In the genomic region with DNA sequence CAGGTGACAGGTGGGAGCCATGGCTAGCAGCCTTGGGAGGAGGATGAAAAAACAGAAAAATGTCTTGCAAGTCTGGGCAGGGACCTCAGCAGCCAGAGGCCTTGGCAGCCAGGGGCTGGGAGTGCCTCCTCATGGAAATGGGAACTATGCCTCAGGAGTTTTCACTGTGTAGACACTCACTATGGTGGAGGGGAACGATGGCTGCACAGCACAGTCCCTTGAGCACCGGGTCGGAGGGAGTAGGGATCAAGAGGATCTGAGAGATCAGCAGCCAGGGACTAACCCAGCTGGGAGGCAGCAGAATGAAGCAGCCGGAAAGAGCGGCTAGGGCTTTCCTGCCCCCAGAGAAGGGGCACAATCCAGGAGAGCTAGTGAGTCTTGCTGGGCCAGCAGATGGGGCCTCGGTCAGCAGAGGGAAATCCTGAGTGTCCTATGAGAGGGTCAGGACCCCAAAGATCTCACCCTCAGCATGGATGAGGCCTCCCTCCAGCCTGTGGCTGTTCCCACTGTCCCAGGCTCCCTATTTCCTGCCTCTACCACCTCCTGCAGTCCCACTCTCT, we compare ENCODE assay signal across 1 cellular context.
A peak's percentile ranks its signal among the peaks of the same experiment; 100 is the strongest.
TF ChIP-seq lines count a peak whose summit lies in the region.

No MANE protein-coding gene starts in this region.

TF ChIP-seq in HepG2, 621 proteins besides CTCF, POLR2A, EP300 and RAD21 (continues in another document):
- TF ChIP-seq ZNF768 (CRISPR knock-in tag; IDR thresholded peaks at IDR 0.05) (0 out of 2 replicates have a peak, but pooled peaks have one; percentile 75), ZNF616 (CRISPR knock-in tag; IDR thresholded peaks at IDR 0.05; ENCODE audit: low read depth) (0 out of 2 replicates have a peak, but pooled peaks have one; percentile 4), ATF7-NPFF (CRISPR knock-in tag; IDR thresholded peaks at IDR 0.05; ENCODE audit: low read depth) (peak; percentile 38; the same call in 1 of the 2 replicates), SRSF4 (IDR thresholded peaks at IDR 0.05; ENCODE audit: low read depth, low read length, poor library complexity, severe bottlenecking) (no peak), ZSCAN25 (CRISPR knock-in tag; IDR thresholded peaks at IDR 0.05) (no peak), ZBTB38 (CRISPR knock-in tag; IDR thresholded peaks at IDR 0.05) (0 out of 2 replicates have a peak, but pooled peaks have one; percentile 5), ZNF235 (CRISPR knock-in tag; IDR thresholded peaks at IDR 0.05; ENCODE audit: borderline replicate concordance) (peak; percentile 0; the same call in 1 of the 2 replicates), NR1H2 (CRISPR knock-in tag; IDR thresholded peaks at IDR 0.05; ENCODE audit: borderline replicate concordance, low read depth) (peak; percentile 22; the same call in 1 of the 2 replicates), ZNF224 (CRISPR knock-in tag; IDR thresholded peaks at IDR 0.05) (no peak), JUN (CRISPR knock-in tag; IDR thresholded peaks at IDR 0.05) (no peak), ZNF572 (CRISPR knock-in tag; IDR thresholded peaks at IDR 0.05) (0 out of 2 replicates have a peak, but pooled peaks have one; percentile 58), NRL (CRISPR knock-in tag; IDR thresholded peaks at IDR 0.05; ENCODE audit: borderline replicate concordance) (peak; percentile 10), MED8 (CRISPR knock-in tag; IDR thresholded peaks at IDR 0.05; ENCODE audit: insufficient replicate concordance) (no peak), ZNF605 (CRISPR knock-in tag; IDR thresholded peaks at IDR 0.05) (peak; percentile 49), ZNF343 (CRISPR knock-in tag; IDR thresholded peaks at IDR 0.05) (0 out of 2 replicates have a peak, but pooled peaks have one; percentile 6), ZNF670 (CRISPR knock-in tag; IDR thresholded peaks at IDR 0.05; ENCODE audit: borderline replicate concordance) (peak; percentile 7; the same call in 1 of the 2 replicates), IRX3 (CRISPR knock-in tag; IDR thresholded peaks at IDR 0.05; ENCODE audit: borderline replicate concordance, low read depth) (0 out of 2 replicates have a peak, but pooled peaks have one; percentile 77), HNRNPL (IDR thresholded peaks at IDR 0.05; ENCODE audit: low read depth, low read length) (0 out of 2 replicates have a peak, but pooled peaks have one; percentile 1), ZNF878 (CRISPR knock-in tag; IDR thresholded peaks at IDR 0.05) (no peak), ZC3H4 (CRISPR knock-in tag; IDR thresholded peaks at IDR 0.05; ENCODE audit: borderline replicate concordance) (peak; percentile 97), GTF3A (CRISPR knock-in tag; conservative IDR thresholded peaks at IDR 0.05) (no peak), EEA1 (CRISPR knock-in tag; IDR thresholded peaks at IDR 0.05; ENCODE audit: borderline replicate concordance) (no peak), MXD4 (CRISPR knock-in tag; IDR thresholded peaks at IDR 0.05) (0 out of 2 replicates have a peak, but pooled peaks have one; percentile 14), IRF2 (CRISPR knock-in tag; IDR thresholded peaks at IDR 0.05) (no peak), CBFB (CRISPR knock-in tag; IDR thresholded peaks at IDR 0.05) (no peak), MTF2 (CRISPR knock-in tag; IDR thresholded peaks at IDR 0.05; ENCODE audit: borderline replicate concordance) (0 out of 2 replicates have a peak, but pooled peaks have one; percentile 5), ZNF543 (CRISPR knock-in tag; IDR thresholded peaks at IDR 0.05) (peak; percentile 22; the same call in 1 of the 2 replicates), CREB1 (IDR thresholded peaks at IDR 0.05) (no peak), CREB1 (CRISPR knock-in tag; IDR thresholded peaks at IDR 0.05) (no peak), AGO2 (optimal IDR thresholded peaks at IDR 0.05; ENCODE audit: low read depth, low read length) (peak; percentile 97)
- TF ChIP-seq, protein P1, sequence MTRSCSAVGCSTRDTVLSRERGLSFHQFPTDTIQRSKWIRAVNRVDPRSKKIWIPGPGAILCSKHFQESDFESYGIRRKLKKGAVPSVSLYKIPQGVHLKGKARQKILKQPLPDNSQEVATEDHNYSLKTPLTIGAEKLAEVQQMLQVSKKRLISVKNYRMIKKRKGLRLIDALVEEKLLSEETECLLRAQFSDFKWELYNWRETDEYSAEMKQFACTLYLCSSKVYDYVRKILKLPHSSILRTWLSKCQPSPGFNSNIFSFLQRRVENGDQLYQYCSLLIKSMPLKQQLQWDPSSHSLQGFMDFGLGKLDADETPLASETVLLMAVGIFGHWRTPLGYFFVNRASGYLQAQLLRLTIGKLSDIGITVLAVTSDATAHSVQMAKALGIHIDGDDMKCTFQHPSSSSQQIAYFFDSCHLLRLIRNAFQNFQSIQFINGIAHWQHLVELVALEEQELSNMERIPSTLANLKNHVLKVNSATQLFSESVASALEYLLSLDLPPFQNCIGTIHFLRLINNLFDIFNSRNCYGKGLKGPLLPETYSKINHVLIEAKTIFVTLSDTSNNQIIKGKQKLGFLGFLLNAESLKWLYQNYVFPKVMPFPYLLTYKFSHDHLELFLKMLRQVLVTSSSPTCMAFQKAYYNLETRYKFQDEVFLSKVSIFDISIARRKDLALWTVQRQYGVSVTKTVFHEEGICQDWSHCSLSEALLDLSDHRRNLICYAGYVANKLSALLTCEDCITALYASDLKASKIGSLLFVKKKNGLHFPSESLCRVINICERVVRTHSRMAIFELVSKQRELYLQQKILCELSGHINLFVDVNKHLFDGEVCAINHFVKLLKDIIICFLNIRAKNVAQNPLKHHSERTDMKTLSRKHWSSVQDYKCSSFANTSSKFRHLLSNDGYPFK (CRISPR knock-in tag; IDR thresholded peaks at IDR 0.05; ENCODE audit: borderline replicate concordance), result 0 out of 2 replicates have a peak, but pooled peaks have one; percentile 57
- TF ChIP-seq, protein P2, sequence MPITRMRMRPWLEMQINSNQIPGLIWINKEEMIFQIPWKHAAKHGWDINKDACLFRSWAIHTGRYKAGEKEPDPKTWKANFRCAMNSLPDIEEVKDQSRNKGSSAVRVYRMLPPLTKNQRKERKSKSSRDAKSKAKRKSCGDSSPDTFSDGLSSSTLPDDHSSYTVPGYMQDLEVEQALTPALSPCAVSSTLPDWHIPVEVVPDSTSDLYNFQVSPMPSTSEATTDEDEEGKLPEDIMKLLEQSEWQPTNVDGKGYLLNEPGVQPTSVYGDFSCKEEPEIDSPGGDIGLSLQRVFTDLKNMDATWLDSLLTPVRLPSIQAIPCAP (CRISPR knock-in tag; IDR thresholded peaks at IDR 0.05; ENCODE audit: low read depth), result 0 out of 2 replicates have a peak, but pooled peaks have one; percentile 26
- TF ChIP-seq, protein P3, sequence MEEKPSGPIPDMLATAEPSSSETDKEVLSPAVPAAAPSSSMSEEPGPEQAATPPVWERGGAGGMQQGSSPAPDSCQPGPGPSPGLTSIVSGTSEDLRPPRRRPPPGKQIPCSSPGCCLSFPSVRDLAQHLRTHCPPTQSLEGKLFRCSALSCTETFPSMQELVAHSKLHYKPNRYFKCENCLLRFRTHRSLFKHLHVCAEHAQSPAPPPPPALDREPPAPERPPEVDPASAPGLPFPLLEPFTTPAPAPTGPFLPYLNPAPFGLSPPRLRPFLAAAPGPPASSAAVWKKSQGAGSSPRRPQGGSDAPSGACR (CRISPR knock-in tag; IDR thresholded peaks at IDR 0.05), result 0 out of 2 replicates have a peak, but pooled peaks have one; percentile 21
- TF ChIP-seq, protein P4, sequence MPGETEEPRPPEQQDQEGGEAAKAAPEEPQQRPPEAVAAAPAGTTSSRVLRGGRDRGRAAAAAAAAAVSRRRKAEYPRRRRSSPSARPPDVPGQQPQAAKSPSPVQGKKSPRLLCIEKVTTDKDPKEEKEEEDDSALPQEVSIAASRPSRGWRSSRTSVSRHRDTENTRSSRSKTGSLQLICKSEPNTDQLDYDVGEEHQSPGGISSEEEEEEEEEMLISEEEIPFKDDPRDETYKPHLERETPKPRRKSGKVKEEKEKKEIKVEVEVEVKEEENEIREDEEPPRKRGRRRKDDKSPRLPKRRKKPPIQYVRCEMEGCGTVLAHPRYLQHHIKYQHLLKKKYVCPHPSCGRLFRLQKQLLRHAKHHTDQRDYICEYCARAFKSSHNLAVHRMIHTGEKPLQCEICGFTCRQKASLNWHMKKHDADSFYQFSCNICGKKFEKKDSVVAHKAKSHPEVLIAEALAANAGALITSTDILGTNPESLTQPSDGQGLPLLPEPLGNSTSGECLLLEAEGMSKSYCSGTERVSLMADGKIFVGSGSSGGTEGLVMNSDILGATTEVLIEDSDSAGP (CRISPR knock-in tag; IDR thresholded peaks at IDR 0.05; ENCODE audit: borderline replicate concordance), result peak; percentile 29; the same call in 1 of the 2 replicates
- TF ChIP-seq, protein P5, sequence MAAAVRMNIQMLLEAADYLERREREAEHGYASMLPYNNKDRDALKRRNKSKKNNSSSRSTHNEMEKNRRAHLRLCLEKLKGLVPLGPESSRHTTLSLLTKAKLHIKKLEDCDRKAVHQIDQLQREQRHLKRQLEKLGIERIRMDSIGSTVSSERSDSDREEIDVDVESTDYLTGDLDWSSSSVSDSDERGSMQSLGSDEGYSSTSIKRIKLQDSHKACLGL (CRISPR knock-in tag; IDR thresholded peaks at IDR 0.05), result 0 out of 2 replicates have a peak, but pooled peaks have one; percentile 1
- TF ChIP-seq, protein P6, sequence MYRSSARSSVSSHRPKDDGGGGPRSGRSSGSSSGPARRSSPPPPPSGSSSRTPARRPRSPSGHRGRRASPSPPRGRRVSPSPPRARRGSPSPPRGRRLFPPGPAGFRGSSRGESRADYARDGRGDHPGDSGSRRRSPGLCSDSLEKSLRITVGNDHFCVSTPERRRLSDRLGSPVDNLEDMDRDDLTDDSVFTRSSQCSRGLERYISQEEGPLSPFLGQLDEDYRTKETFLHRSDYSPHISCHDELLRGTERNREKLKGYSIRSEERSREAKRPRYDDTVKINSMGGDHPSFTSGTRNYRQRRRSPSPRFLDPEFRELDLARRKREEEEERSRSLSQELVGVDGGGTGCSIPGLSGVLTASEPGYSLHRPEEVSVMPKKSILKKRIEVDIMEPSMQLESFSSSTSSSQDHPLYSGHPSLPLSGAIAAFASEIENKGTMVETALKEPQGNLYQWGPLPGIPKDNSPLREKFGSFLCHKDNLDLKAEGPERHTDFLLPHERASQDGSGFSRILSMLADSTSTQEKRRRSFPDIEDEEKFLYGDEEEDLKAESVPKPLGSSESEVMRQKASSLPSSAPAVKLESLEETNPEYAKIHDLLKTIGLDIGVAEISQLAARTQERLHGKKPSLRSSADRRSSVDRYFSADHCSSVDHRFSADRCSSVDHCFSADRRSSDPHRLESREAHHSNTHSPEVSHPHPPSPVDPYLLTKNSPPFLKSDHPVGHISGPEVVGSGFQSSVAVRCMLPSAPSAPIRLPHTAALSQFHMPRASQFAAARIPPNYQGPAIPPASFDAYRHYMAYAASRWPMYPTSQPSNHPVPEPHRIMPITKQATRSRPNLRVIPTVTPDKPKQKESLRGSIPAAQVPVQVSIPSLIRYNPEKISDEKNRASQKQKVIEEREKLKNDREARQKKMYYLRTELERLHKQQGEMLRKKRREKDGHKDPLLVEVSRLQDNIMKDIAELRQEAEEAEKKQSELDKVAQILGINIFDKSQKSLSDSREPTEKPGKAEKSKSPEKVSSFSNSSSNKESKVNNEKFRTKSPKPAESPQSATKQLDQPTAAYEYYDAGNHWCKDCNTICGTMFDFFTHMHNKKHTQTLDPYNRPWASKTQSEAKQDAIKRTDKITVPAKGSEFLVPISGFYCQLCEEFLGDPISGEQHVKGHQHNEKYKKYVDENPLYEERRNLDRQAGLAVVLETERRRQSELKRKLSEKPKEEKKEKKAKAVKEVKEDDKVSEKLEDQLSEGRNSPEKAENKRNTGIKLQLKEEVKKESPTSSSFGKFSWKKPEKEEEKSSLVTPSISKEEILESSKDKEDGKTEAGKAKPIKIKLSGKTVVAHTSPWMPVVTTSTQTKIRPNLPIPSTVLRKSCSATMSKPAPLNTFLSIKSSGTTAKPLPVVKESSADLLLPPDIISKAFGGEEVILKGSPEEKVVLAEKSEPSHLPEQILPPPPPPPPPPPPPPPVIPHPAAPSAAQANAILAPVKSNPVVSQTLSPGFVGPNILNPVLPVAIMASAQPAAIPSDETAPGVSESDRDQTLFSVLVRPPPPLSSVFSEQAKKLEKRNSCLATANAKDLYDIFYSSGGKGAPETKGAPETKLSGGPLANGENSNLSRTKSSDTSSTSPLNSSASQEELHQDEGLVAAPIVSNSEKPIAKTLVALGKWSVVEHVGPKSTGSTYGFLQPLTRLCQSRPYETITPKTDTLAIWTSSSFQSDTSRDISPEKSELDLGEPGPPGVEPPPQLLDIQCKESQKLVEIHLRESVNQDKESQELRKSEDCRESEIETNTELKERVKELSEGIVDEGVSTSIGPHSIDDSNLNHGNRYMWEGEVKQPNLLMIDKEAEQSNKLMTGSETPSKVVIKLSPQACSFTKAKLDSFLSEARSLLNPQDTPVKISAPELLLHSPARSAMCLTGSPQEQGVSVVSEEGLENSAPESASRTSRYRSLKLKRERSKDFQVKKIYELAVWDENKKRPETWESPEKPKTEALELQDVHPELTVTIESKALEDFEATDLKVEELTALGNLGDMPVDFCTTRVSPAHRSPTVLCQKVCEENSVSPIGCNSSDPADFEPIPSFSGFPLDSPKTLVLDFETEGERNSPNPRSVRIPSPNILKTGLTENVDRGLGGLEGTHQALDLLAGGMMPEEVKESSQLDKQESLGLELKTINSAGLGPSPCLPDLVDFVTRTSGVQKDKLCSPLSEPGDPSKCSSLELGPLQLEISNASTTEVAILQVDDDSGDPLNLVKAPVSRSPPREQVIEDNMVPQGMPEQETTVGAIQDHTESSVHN (CRISPR knock-in tag; IDR thresholded peaks at IDR 0.05), result peak; percentile 37; the same call in 1 of the 2 replicates
- TF ChIP-seq, protein P7, sequence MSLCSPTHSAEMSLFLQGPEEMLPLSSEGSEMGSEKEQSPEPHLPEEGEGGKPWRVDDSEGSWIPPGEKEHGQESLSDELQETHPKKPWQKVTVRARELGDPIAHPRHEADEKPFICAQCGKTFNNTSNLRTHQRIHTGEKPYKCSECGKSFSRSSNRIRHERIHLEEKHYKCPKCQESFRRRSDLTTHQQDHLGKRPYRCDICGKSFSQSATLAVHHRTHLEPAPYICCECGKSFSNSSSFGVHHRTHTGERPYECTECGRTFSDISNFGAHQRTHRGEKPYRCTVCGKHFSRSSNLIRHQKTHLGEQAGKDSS (CRISPR knock-in tag; IDR thresholded peaks at IDR 0.05; ENCODE audit: borderline replicate concordance, low read depth), result 0 out of 2 replicates have a peak, but pooled peaks have one; percentile 6
- TF ChIP-seq, protein P8, sequence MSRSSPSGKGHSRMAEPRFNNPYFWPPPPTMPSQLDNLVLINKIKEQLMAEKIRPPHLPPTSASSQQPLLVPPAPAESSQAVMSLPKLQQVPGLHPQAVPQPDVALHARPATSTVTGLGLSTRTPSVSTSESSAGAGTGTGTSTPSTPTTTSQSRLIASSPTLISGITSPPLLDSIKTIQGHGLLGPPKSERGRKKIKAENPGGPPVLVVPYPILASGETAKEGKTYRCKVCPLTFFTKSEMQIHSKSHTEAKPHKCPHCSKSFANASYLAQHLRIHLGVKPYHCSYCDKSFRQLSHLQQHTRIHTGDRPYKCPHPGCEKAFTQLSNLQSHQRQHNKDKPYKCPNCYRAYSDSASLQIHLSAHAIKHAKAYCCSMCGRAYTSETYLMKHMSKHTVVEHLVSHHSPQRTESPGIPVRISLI (CRISPR knock-in tag; IDR thresholded peaks at IDR 0.05; ENCODE audit: borderline replicate concordance), result no peak
